Comparison of ENCODE assay signal across 18 cellular contexts in the genomic region with DNA sequence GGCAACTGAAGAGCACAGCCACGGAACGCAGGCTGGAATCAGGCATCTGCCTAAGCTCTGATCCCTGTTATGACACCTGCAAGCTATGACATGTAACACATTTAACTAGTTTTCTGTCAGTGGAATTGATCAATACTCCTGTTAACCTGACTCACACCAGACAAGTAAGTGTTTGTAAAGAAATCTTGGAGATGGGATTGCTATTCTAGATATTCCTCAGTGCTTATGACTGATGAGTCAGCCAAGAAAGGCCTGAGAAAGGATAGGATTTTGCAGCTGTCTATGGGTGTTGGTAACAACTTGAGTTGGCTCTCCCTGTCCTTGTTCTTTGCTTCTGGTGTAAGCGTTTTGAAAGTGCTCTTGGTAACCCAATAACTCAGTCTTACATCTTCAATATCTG.
DNase-seq lines count a peak whose midpoint lies in the region; ATAC-seq and TF ChIP-seq lines count a peak whose summit lies in the region.
"Had no signal": no experiment of that assay in that cellular context is flagged by ENCODE, and none has a peak within 500 bp of the region (broad histone marks: within the 10 kb centered on the region; RNA-seq: fewer than 3 reads in every experiment).

No MANE protein-coding gene starts in this region.

- intact Hi-C loops in OCI-LY7 (cut with micrococcal nuclease; ENCODE audit: unreplicated experiment) = loop anchor here (5.0 kb wide), 3 partner anchors 88 to 207 kb away; a partner anchor contains a TSS
- intact Hi-C loops in gastrocnemius medialis (cut with DNase I; ENCODE audit: low total_unique reads) = no loop called here
- intact Hi-C loops in Calu3 (cut with micrococcal nuclease; ENCODE audit: unreplicated experiment) = no loop called here

- peaks cover under 1% of the 10 kb centered on the region; the same call in 1 of the 2 replicates for H3K79me2 ChIP-seq in OCI-LY7 (ENCODE audit: insufficient read depth, low read depth, low read length)
- no peaks in the 10 kb centered on the region for H3K79me2 ChIP-seq in fibroblast of lung (ENCODE audit: control insufficient read depth, insufficient read depth, low read length)

- peaks cover 72% of the 10 kb centered on the region for H3K36me3 ChIP-seq in OCI-LY7 (ENCODE audit: insufficient read depth, low read length)
- no peaks in the 10 kb centered on the region for H3K36me3 ChIP-seq in fibroblast of lung (ENCODE audit: control insufficient read depth, insufficient read depth, low read length)
- H3K36me3 ChIP-seq in gastrocnemius medialis = peaks cover 0 to 4% of the 10 kb centered on the region in 2 donors
- H3K36me3 ChIP-seq in SJCRH30 = peaks cover 7% of the 10 kb centered on the region; the same call in 1 of the 2 replicates

- H3K4me2 ChIP-seq in OCI-LY7 (ENCODE audit: low read length) = peak overlapping the region; percentile 84
- no peak overlapping the region for H3K4me2 ChIP-seq in fibroblast of lung (ENCODE audit: extremely low read depth, insufficient read depth, low read length)

- peaks cover 71% of the 10 kb centered on the region for H3K4me1 ChIP-seq in OCI-LY7 (ENCODE audit: insufficient read depth, low read length, poor library complexity, severe bottlenecking)
- H3K4me1 ChIP-seq in fibroblast of lung (ENCODE audit: control insufficient read depth, extremely low read depth, insufficient read depth, low read length) = peaks cover 3% of the 10 kb centered on the region
- peaks cover 24 to 37% of the 10 kb centered on the region in 2 donors for H3K4me1 ChIP-seq in gastrocnemius medialis
- H3K4me1 ChIP-seq in SJCRH30 = no peaks in the 10 kb centered on the region

- H3K4me3 Mint-ChIP-seq in WTC11 (no peak overlapping the region), Calu3 (ENCODE audit: low read depth, unreplicated experiment) (no peak overlapping the region)
- H3K4me3 Mint-ChIP-seq: activated T-cell treated with anti-CD3 and anti-CD28 coated beads, Interleukin-2, amount 50 U/mL, for 4 hours; CD14-positive monocyte had no signal

- in situ Hi-C loops in gastrocnemius medialis (cut with MboI; ENCODE audit: low sequenced_read_pairs in 4 of 4) = no loop called here

- H2AFZ ChIP-seq in OCI-LY7 (ENCODE audit: low read length) (no peak overlapping the region; the same call in 1 of the 2 replicates), fibroblast of lung (ENCODE audit: low read length) (no peak overlapping the region)

- TF ChIP-seq CTCF in OCI-LY7 (conservative IDR thresholded peaks at IDR 0.05; ENCODE audit: low read length) (no peak), fibroblast of lung (conservative IDR thresholded peaks at IDR 0.05 in 1 of 2, IDR thresholded peaks at IDR 0.05 in 1 of 2; ENCODE audit: low read depth in 1 of 2, low read length in 2 of 2) (no peak), gastrocnemius medialis (IDR thresholded peaks at IDR 0.05 in 4 of 5, conservative IDR thresholded peaks at IDR 0.05 in 1 of 5) (no peak), omental fat pad (IDR thresholded peaks at IDR 0.05) (no peak), WTC11 (IDR thresholded peaks at IDR 0.05) (no peak), Calu3 (IDR thresholded peaks at IDR 0.05; ENCODE audit: unreplicated experiment) (no peak)

- ATAC-seq in gastrocnemius medialis (peak; percentile 74 to 77), omental fat pad (ENCODE audit: low FRiP score) (no peak), WTC11 (no peak)
- ATAC-seq: activated CD4-positive, CD25-positive, alpha-beta regulatory T cell treated with anti-CD3 and anti-CD28 coated beads, Interleukin-2, amount 50 U/mL, for 24 hours; activated T-cell treated with anti-CD3 and anti-CD28 coated beads, Interleukin-2, amount 50 U/mL, for 4 hours had no signal

- POLR2A ChIA-PET in OCI-LY7 (lab: Charles Lee) = interaction anchor here (1.2 kb wide), 2 partner anchors 30 to 35 kb away, joined by 3 read pairs; no protein-coding TSS in a partner anchor
- POLR2A ChIA-PET in WTC11 (lab: Charles Lee) = interaction anchor here (0.6 kb wide), 1 partner anchor 200 kb away, joined by 6 read pairs; no protein-coding TSS in a partner anchor

- CTCF ChIA-PET in OCI-LY7 (lab: Charles Lee; ENCODE audit: unreplicated experiment) (no interaction called here), WTC11 (lab: Charles Lee) (no interaction called here), Calu3 (lab: Charles Lee) (no interaction called here)

- peak overlapping the region; percentile 99 for H3K27ac ChIP-seq in OCI-LY7 (ENCODE audit: low read depth, low read length, poor library complexity, severe bottlenecking)
- no peak overlapping the region for H3K27ac ChIP-seq in fibroblast of lung (ENCODE audit: insufficient read depth, low read length)
- peak overlapping the region in 3 of 4 donors; percentile 11 to 67 (median 11) for H3K27ac ChIP-seq in gastrocnemius medialis
- no peak overlapping the region for H3K27ac ChIP-seq in SJCRH30
- H3K27ac ChIP-seq: ascending aorta, SK-N-MC had no signal

- H3K9me3 ChIP-seq in OCI-LY7 (ENCODE audit: low read length) = no peaks in the 10 kb centered on the region
- H3K9me3 ChIP-seq in fibroblast of lung (ENCODE audit: control insufficient read depth, insufficient read depth, low read depth, low read length) = no peaks in the 10 kb centered on the region
- H3K9me3 ChIP-seq in gastrocnemius medialis = no peaks in the 10 kb centered on the region
- no peaks in the 10 kb centered on the region for H3K9me3 ChIP-seq in SJCRH30 (replicated peaks)
- H3K9me3 ChIP-seq: ascending aorta had no signal

- H3K9ac ChIP-seq in fibroblast of lung (ENCODE audit: insufficient read depth, low read length) = no peak overlapping the region

- H3K9me2 ChIP-seq in OCI-LY7 (ENCODE audit: insufficient read depth, low read length) = no peaks in the 10 kb centered on the region

- H3K27me3 Mint-ChIP-seq in WTC11 (ENCODE audit: low read depth) (no peaks in the 10 kb centered on the region), Calu3 (ENCODE audit: unreplicated experiment) (no peaks in the 10 kb centered on the region)

- TF ChIP-seq POLR2A in gastrocnemius medialis (IDR thresholded peaks at IDR 0.05) = no peak

- H3K9me3 Mint-ChIP-seq in WTC11 = no peaks in the 10 kb centered on the region
- no peaks in the 10 kb centered on the region for H3K9me3 Mint-ChIP-seq in Calu3 (ENCODE audit: low read depth, unreplicated experiment)
- H3K9me3 Mint-ChIP-seq: activated T-cell treated with anti-CD3 and anti-CD28 coated beads, Interleukin-2, amount 50 U/mL, for 4 hours; CD14-positive monocyte had no signal

- H3K27me3 ChIP-seq in fibroblast of lung (ENCODE audit: control insufficient read depth, insufficient read depth, low read length) (no peaks in the 10 kb centered on the region), gastrocnemius medialis (no peaks in the 10 kb centered on the region), SJCRH30 (no peaks in the 10 kb centered on the region)
- H3K27me3 ChIP-seq: ascending aorta had no signal

- H3K4me3 ChIP-seq in OCI-LY7 (ENCODE audit: low read depth, low read length, poor library complexity, severe bottlenecking) = no peak overlapping the region
- H3K4me3 ChIP-seq in fibroblast of lung (replicated peaks in 1 of 4; ENCODE audit: control extremely low read depth in 1 of 4, insufficient read depth in 1 of 4, low read depth in 3 of 4, low read length in 4 of 4) = no peak overlapping the region
- no peak overlapping the region for H3K4me3 ChIP-seq in gastrocnemius medialis
- H3K4me3 ChIP-seq in SJCRH30 = no peak overlapping the region
- H3K4me3 ChIP-seq: ascending aorta, SK-N-MC had no signal

- BruUV-seq in OCI-LY7 (replicated peaks; lab: Mats Ljungman, UMichigan) (no TSS peak), Calu3 (replicated peaks; lab: Mats Ljungman, UMichigan) (no TSS peak)

- H3K27ac Mint-ChIP-seq in WTC11 (no peak overlapping the region), Calu3 (ENCODE audit: unreplicated experiment) (no peak overlapping the region)
- H3K27ac Mint-ChIP-seq: CD14-positive monocyte had no signal

- DNase-seq in EL (peak; percentile 57), OCI-LY7 (ENCODE audit: low spot score) (no peak), fibroblast of lung (ENCODE audit: low read depth in 2 of 2) (peak; percentile 74 to 75), gastrocnemius medialis (no peak), omental fat pad (ENCODE audit: low spot score) (no peak), WTC11 (ENCODE audit: low spot score) (no peak), Calu3 (no peak), SJCRH30 (no peak)
- DNase-seq: activated T-cell treated with anti-CD3 and anti-CD28 coated beads, Interleukin-2, amount 50 U/mL, for 4 hours; GDM1; NCI-H1436 treated with DMSO at 0.1 percent for 48 hours; NCI-H69; stimulated activated CD4-positive, alpha-beta T cell treated with anti-CD3 and anti-CD28 coated beads, Interleukin-4, amount 100 ng/mL, for 1 hour; stimulated activated naive CD4-positive, alpha-beta T cell treated with Interleukin-2 at 50 U/mL for 16 hours had no signal

- peaks cover 15% of the 10 kb centered on the region; the same call in 1 of the 2 replicates for H3K36me3 Mint-ChIP-seq in WTC11
- H3K36me3 Mint-ChIP-seq in Calu3 (ENCODE audit: insufficient read depth, unreplicated experiment) = peaks cover 22% of the 10 kb centered on the region

- H3K4me1 Mint-ChIP-seq in WTC11 = peaks cover 17% of the 10 kb centered on the region
- no peaks in the 10 kb centered on the region for H3K4me1 Mint-ChIP-seq in Calu3 (ENCODE audit: low read depth, unreplicated experiment)

- H4K20me1 ChIP-seq in OCI-LY7 (ENCODE audit: insufficient read depth, low read length) (no peaks in the 10 kb centered on the region), fibroblast of lung (ENCODE audit: control insufficient read depth, extremely low read depth, insufficient read depth, low read length) (no peaks in the 10 kb centered on the region)

TF ChIP-seq in WTC11, 78 proteins besides CTCF, POLR2A, EP300 and RAD21 (continues in another document):
- TF ChIP-seq, protein P1, sequence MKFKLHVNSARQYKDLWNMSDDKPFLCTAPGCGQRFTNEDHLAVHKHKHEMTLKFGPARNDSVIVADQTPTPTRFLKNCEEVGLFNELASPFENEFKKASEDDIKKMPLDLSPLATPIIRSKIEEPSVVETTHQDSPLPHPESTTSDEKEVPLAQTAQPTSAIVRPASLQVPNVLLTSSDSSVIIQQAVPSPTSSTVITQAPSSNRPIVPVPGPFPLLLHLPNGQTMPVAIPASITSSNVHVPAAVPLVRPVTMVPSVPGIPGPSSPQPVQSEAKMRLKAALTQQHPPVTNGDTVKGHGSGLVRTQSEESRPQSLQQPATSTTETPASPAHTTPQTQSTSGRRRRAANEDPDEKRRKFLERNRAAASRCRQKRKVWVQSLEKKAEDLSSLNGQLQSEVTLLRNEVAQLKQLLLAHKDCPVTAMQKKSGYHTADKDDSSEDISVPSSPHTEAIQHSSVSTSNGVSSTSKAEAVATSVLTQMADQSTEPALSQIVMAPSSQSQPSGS (CRISPR knock-in tag; IDR thresholded peaks at IDR 0.05; ENCODE audit: borderline replicate concordance, low read depth) = no peak
- TF ChIP-seq, protein P2, sequence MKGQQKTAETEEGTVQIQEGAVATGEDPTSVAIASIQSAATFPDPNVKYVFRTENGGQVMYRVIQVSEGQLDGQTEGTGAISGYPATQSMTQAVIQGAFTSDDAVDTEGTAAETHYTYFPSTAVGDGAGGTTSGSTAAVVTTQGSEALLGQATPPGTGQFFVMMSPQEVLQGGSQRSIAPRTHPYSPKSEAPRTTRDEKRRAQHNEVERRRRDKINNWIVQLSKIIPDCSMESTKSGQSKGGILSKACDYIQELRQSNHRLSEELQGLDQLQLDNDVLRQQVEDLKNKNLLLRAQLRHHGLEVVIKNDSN (CRISPR knock-in tag; IDR thresholded peaks at IDR 0.05) = no peak
- no peak for TF ChIP-seq NFATC4 (CRISPR knock-in tag; IDR thresholded peaks at IDR 0.05)

Comparison
In these comparisons a context has a peak if more than half of its experiments do, and no peak if none do; other contexts are left out.
1. DNase-seq: peak in EL (single experiment) and fibroblast of lung (2 of 2); none in OCI-LY7 (single experiment), gastrocnemius medialis (0 of 2), omental fat pad (single experiment), WTC11 (single experiment), Calu3 (single experiment) and SJCRH30 (0 of 2).
2. H3K27ac ChIP-seq: peak in OCI-LY7 (single experiment) and gastrocnemius medialis (3 of 4); none in fibroblast of lung (single experiment) and SJCRH30 (single experiment).
3. ATAC-seq: peak in gastrocnemius medialis (2 of 2); none in omental fat pad (single experiment) and WTC11 (single experiment).